ENCODE assay signal across 7 cellular contexts in genomic region chrX:111742018-111742417, GRCh38.
"Had no signal": no experiment of that assay in that cellular context is flagged by ENCODE, and none has a peak within 500 bp of the region (broad histone marks: within the 10 kb centered on the region; RNA-seq: fewer than 3 reads in every experiment).

No MANE protein-coding gene starts in this region.

- H3K27ac Mint-ChIP-seq: GM23338, H9, IgD-negative memory B cell had no signal

- H3K4me3 Mint-ChIP-seq: GM23338, H9, IgD-negative memory B cell had no signal

- FAIRE-seq: H54, HepG2 had no signal

- ATAC-seq: GM23338, HepG2 had no signal

- H3K4me1 Mint-ChIP-seq: GM23338, H9, IgD-negative memory B cell had no signal

- H3K4me3 ChIP-seq: GM23338 had no signal

- DNase-seq: H9, HCEC 1CT had no signal

- H3K4me2 ChIP-seq: GM23338 had no signal

- H3K9me3 Mint-ChIP-seq: GM23338, H9, IgD-negative memory B cell had no signal

- H2AFZ ChIP-seq: GM23338 had no signal

- H3K27me3 Mint-ChIP-seq: IgD-negative memory B cell had no signal

- H3K27ac ChIP-seq: HL-60 had no signal
